ENCODE assay signal across 15 cellular contexts in the genomic region with DNA sequence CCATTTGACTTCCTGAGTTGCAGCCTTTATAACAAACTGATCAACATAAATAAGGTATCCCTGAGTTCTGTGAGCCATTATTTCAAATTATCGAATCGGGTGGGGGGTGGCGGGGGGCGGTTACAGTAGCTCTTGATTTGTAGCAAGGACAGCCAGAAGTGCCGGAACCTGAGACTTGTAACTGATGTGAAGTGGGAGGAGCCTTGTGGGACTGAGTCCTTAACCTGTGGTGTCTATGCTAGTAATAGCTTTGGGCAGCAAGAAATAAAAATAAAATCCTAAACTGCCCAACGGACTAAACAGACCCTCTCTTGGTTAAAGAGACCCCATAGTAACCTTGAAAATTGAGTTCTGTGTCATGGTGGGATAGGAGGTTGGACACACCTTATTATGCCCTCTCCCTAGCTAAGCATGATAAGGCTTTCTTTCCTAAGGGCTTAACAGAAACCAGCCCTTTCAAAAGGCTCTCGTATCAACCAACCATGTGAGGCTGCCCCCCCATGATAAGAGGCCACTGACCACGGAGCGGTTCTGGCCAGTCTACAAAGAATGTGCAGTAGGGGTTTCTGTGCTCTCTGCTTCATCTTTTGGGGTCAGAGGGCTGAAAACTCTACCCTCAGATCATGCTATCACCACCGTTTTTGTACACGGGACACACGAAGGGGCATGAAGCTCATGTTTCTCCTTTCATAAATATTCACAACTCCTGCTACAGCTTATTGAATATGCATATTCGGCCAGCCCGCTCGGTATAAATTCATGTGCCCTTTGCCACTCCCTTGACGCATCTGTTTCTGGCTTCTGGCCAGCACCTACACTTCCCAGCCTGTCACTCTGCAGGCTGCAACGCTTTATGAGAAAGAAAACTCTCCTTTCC. TPM values are rescaled to one million over a fixed set of nuclear protein-coding genes. Genes with fewer than 3 reads are reported as not detected.
DNase-seq lines count a peak whose midpoint lies in the region; ATAC-seq lines count a peak whose summit lies in the region.
"Had no signal": no experiment of that assay in that cellular context is flagged by ENCODE, and none has a peak within 500 bp of the region (broad histone marks: within the 10 kb centered on the region; RNA-seq: fewer than 3 reads in every experiment).

No MANE protein-coding gene starts in this region.

- H3K79me1 ChIP-seq in neuronal stem cell (ENCODE audit: low read depth, low read length): no peaks in the 10 kb centered on the region

- H2AFZ ChIP-seq in neuronal stem cell (ENCODE audit: low read length): peak overlapping the region; percentile 74

- no peaks in the 10 kb centered on the region for H3K9me3 ChIP-seq in neuronal stem cell (replicated peaks in 1 of 2; ENCODE audit: control insufficient read depth in 2 of 2, insufficient read depth in 1 of 2, low read depth in 1 of 2, low read length in 2 of 2)
- H3K9me3 ChIP-seq: psoas muscle, upper lobe of right lung had no signal

- H3K9me3 Mint-ChIP-seq in dendritic cell treated with granulocyte-macrophage colony-stimulating factor and Interleukin-4, amounts not matched to agents 40 ng/mL and 50 ng/mL, for 4 days: no peaks in the 10 kb centered on the region
- H3K9me3 Mint-ChIP-seq: mesothelial cell of epicardium had no signal

- H4K8ac ChIP-seq in neuronal stem cell (ENCODE audit: low read depth, low read length): no peak overlapping the region

- H3K4me1 Mint-ChIP-seq in dendritic cell treated with granulocyte-macrophage colony-stimulating factor and Interleukin-4, amounts not matched to agents 40 ng/mL and 50 ng/mL, for 4 days (ENCODE audit: low read depth): peaks cover 36% of the 10 kb centered on the region

- no peak overlapping the region for H2BK12ac ChIP-seq in neuronal stem cell (ENCODE audit: low read length)

- no peak overlapping the region for H4K91ac ChIP-seq in neuronal stem cell (ENCODE audit: low read depth, low read length, poor library complexity)

- H3K4me2 ChIP-seq in neuronal stem cell (ENCODE audit: insufficient read depth, low read length, poor library complexity, severe bottlenecking): no peak overlapping the region

- peaks cover 0 to 7% of the 10 kb centered on the region in 2 donors for H3K4me1 ChIP-seq in neuronal stem cell (ENCODE audit: control insufficient read depth in 2 of 2, insufficient read depth in 1 of 2, low read depth in 1 of 2, low read length in 2 of 2)
- H3K4me1 ChIP-seq: psoas muscle, upper lobe of right lung had no signal

- no peak overlapping the region for H3K4me3 Mint-ChIP-seq in dendritic cell treated with granulocyte-macrophage colony-stimulating factor and Interleukin-4, amounts not matched to agents 40 ng/mL and 50 ng/mL, for 4 days
- H3K4me3 Mint-ChIP-seq: activated CD8-positive, alpha-beta memory T cell treated with anti-CD3 and anti-CD28 coated beads, Interleukin-2, amount 10 ng/mL, durations not matched to agents 7 days and 5 days; mesothelial cell of epicardium had no signal

- no peak overlapping the region for H2BK5ac ChIP-seq in neuronal stem cell (ENCODE audit: low read length)

- H2AK5ac ChIP-seq in neuronal stem cell (ENCODE audit: low read depth, low read length): no peak overlapping the region

- no peak overlapping the region for H3K23ac ChIP-seq in neuronal stem cell (ENCODE audit: low read depth, low read length, poor library complexity)

- whole genome bisulfite sequencing in neuronal stem cell (ENCODE audit: extremely low coverage in 2 of 2, insufficient read length in 2 of 2, insufficient replicate concordance in 1 of 2), 2 donors: no CpG with 5 or more reads among the region's 17 CpGs

- no peak overlapping the region for H3K14ac ChIP-seq in neuronal stem cell (ENCODE audit: low read length)

- no peak overlapping the region for H3K27ac ChIP-seq in neuronal stem cell (replicated peaks; ENCODE audit: low read length)
- H3K27ac ChIP-seq: psoas muscle, upper lobe of right lung had no signal

- peak; percentile 37 for DNase-seq in NCI-H510A treated with DMSO at 0.1 percent for 48 hours (lab: John Stamatoyannopoulos, UW)
- DNase-seq in NCI-H510A (lab: John Stamatoyannopoulos, UW): no peak
- peak; percentile 39 for DNase-seq in NCI-H2171 (lab: John Stamatoyannopoulos, UW)
- DNase-seq in neuronal stem cell (ENCODE audit: low spot score): no peak
- DNase-seq in iPS-NIHi7 (ENCODE audit: extremely low spot score): no peak
- DNase-seq: activated CD8-positive, alpha-beta memory T cell treated with anti-CD3 and anti-CD28 coated beads, Interleukin-2, amount 10 ng/mL, durations not matched to agents 7 days and 5 days; NCI-H226; psoas muscle; T1000; upper lobe of right lung had no signal

- no peak overlapping the region for H2BK120ac ChIP-seq in neuronal stem cell (ENCODE audit: low read depth, low read length)

- H3K27me3 ChIP-seq in neuronal stem cell (ENCODE audit: control insufficient read depth in 3 of 3, insufficient read depth in 3 of 3, low read depth in 1 of 3, low read length in 3 of 3): no peaks in the 10 kb centered on the region
- H3K27me3 ChIP-seq: upper lobe of right lung had no signal

- no peaks in the 10 kb centered on the region for H3K27me3 Mint-ChIP-seq in dendritic cell treated with granulocyte-macrophage colony-stimulating factor and Interleukin-4, amounts not matched to agents 40 ng/mL and 50 ng/mL, for 4 days

- H3K36me3 Mint-ChIP-seq in dendritic cell treated with granulocyte-macrophage colony-stimulating factor and Interleukin-4, amounts not matched to agents 40 ng/mL and 50 ng/mL, for 4 days (ENCODE audit: low read depth): no peaks in the 10 kb centered on the region
- H3K36me3 Mint-ChIP-seq: mesothelial cell of epicardium had no signal

- no peak overlapping the region for H3K9ac ChIP-seq in neuronal stem cell (ENCODE audit: low read depth, low read length, poor library complexity)

- H3K27ac Mint-ChIP-seq in dendritic cell treated with granulocyte-macrophage colony-stimulating factor and Interleukin-4, amounts not matched to agents 40 ng/mL and 50 ng/mL, for 4 days: peak overlapping the region; percentile 3
- H3K27ac Mint-ChIP-seq: activated CD8-positive, alpha-beta memory T cell treated with anti-CD3 and anti-CD28 coated beads, Interleukin-2, amount 10 ng/mL, durations not matched to agents 7 days and 5 days; mesothelial cell of epicardium had no signal

- no peak overlapping the region for H3K18ac ChIP-seq in neuronal stem cell (ENCODE audit: low read length)

- no peak overlapping the region for H3K4me3 ChIP-seq in neuronal stem cell (ENCODE audit: low read length in 2 of 2)
- H3K4me3 ChIP-seq: psoas muscle, upper lobe of right lung had no signal

- no peaks in the 10 kb centered on the region for H3K36me3 ChIP-seq in neuronal stem cell (replicated peaks in 1 of 2; ENCODE audit: control insufficient read depth in 2 of 2, insufficient read depth in 2 of 2, low read length in 2 of 2)
- H3K36me3 ChIP-seq: upper lobe of right lung had no signal

- intact Hi-C loops in dendritic cell treated with granulocyte-macrophage colony-stimulating factor and Interleukin-4, amounts not matched to agents 40 ng/mL and 50 ng/mL, for 4 days (cut with micrococcal nuclease): no loop called here

- no peak overlapping the region for H3K4ac ChIP-seq in neuronal stem cell (ENCODE audit: low read length)

- no peak overlapping the region for H2BK15ac ChIP-seq in neuronal stem cell (ENCODE audit: low read length)

- ATAC-seq in HG02852 (IDR thresholded peaks at IDR 0.05; ENCODE audit: unreplicated experiment): no peak
- ATAC-seq in HG03520 (IDR thresholded peaks at IDR 0.05; ENCODE audit: unreplicated experiment): no peak
- ATAC-seq: activated CD8-positive, alpha-beta memory T cell treated with anti-CD3 and anti-CD28 coated beads, Interleukin-2, amount 10 ng/mL, durations not matched to agents 7 days and 5 days; psoas muscle; Right ventricle myocardium inferior; upper lobe of right lung had no signal

RNA-seq across cellular contexts. Expression of gene IQGAP2, which starts 39.5 kb away (rescaled TPM):
- polyA plus RNA-seq in neuronal stem cell (2013, experiment 1 of 2): 9.9 TPM
- 10.5 TPM for polyA plus RNA-seq in neuronal stem cell (2013, experiment 2 of 2)

Comparison
In these comparisons a context has a peak if more than half of its experiments do, and no peak if none do; other contexts are left out.
1. DNase-seq: peak in NCI-H510A treated with DMSO at 0.1 percent for 48 hours (single experiment) and NCI-H2171 (single experiment); none in NCI-H510A (single experiment), neuronal stem cell (single experiment) and iPS-NIHi7 (single experiment).